25 cellular contexts compared by ENCODE assay signal in genomic region chr14:102154121-102154520, GRCh38.
"Had no signal": no experiment of that assay in that cellular context is flagged by ENCODE, and none has a peak within 500 bp of the region (broad histone marks: within the 10 kb centered on the region; RNA-seq: fewer than 3 reads in every experiment).

No MANE protein-coding gene starts in this region.

- H3K4me3 Mint-ChIP-seq: activated B cell treated with CpG ODN at 0.5 μM for 24 hours; activated CD4-positive, alpha-beta T cell treated with anti-CD3 and anti-CD28 coated beads for 36 hours; memory B cell; neural crest cell; stimulated activated naive B cell treated with anti-CD40 and anti-IgM and Interleukin-4, amounts not matched to agents 10 μg/mL and 1 μg/mL and 100 μg/mL, for 72 hours had no signal

- DNase-seq: activated B cell treated with CpG ODN at 0.5 μM for 24 hours; activated CD4-positive, alpha-beta T cell treated with anti-CD3 and anti-CD28 coated beads for 36 hours; activated CD4-positive, alpha-beta T cell treated with anti-CD3 and anti-CD28 coated beads, Interleukin-2, amount 50 U/mL, for 4 hours; activated CD8-positive, alpha-beta memory T cell treated with anti-CD3 and anti-CD28 coated beads for 24 hours; activated CD8-positive, alpha-beta memory T cell treated with anti-CD3 and anti-CD28 coated beads, Interleukin-2, amount 50 U/mL, for 4 hours; activated gamma-delta T cell; colonic mucosa; dorsolateral prefrontal cortex; esophagus squamous epithelium; gastrocnemius medialis; left colon; naive B cell; posterior cingulate gyrus; stimulated activated CD4-positive, alpha-beta T cell treated with anti-CD3 and anti-CD28 coated beads, Interleukin-2, amount 100 ng/mL, for 24 hours; stimulated activated naive B cell treated with anti-CD40 and anti-IgM and Interleukin-4, amounts not matched to agents 10 μg/mL and 1 μg/mL and 100 μg/mL, for 72 hours; T-helper 1 cell; T-helper 9 cell; testis; trophoblast cell had no signal

- H3K4me3 ChIP-seq: adrenal gland, colonic mucosa, dorsolateral prefrontal cortex, esophagus squamous epithelium, gastrocnemius medialis, testis, vagina had no signal

- H3K27me3 Mint-ChIP-seq: activated B cell treated with CpG ODN at 0.5 μM for 24 hours; activated CD4-positive, alpha-beta T cell treated with anti-CD3 and anti-CD28 coated beads for 36 hours; memory B cell; naive B cell; stimulated activated naive B cell treated with anti-CD40 and anti-IgM and Interleukin-4, amounts not matched to agents 10 μg/mL and 1 μg/mL and 100 μg/mL, for 72 hours had no signal

- H3K27me3 ChIP-seq: adrenal gland, colonic mucosa, dorsolateral prefrontal cortex, esophagus squamous epithelium, gastrocnemius medialis, testis, vagina had no signal

- H3K27ac ChIP-seq: colonic mucosa, esophagus squamous epithelium, gastrocnemius medialis, testis, vagina had no signal

- H3K36me3 ChIP-seq: adrenal gland, colonic mucosa, gastrocnemius medialis had no signal

- H3K9me3 Mint-ChIP-seq: activated B cell treated with CpG ODN at 0.5 μM for 24 hours; activated naive CD4-positive, alpha-beta T cell treated with anti-CD3 and anti-CD28 coated beads, Interleukin-2, amount 50 U/mL, for 72 hours; memory B cell; naive B cell; neural crest cell had no signal

- H3K9me3 ChIP-seq: adrenal gland, colonic mucosa, esophagus squamous epithelium, gastrocnemius medialis, testis, vagina had no signal

- H3K4me1 ChIP-seq: vagina had no signal

- H3K27ac Mint-ChIP-seq: activated B cell treated with CpG ODN at 0.5 μM for 24 hours; activated CD4-positive, alpha-beta T cell treated with anti-CD3 and anti-CD28 coated beads for 36 hours; memory B cell; stimulated activated naive B cell treated with anti-CD40 and anti-IgM and Interleukin-4, amounts not matched to agents 10 μg/mL and 1 μg/mL and 100 μg/mL, for 72 hours had no signal

- ATAC-seq: activated CD4-positive, alpha-beta T cell treated with anti-CD3 and anti-CD28 coated beads for 36 hours; activated naive CD4-positive, alpha-beta T cell treated with anti-CD3 and anti-CD28 coated beads, Interleukin-2, amount 50 U/mL, for 72 hours; gastrocnemius medialis; left colon; sciatic nerve; stimulated activated naive B cell treated with anti-CD40 and anti-IgM and Interleukin-4, amounts not matched to agents 10 μg/mL and 1 μg/mL and 100 μg/mL, for 72 hours had no signal
